Comparison of ENCODE assay signal across 30 cellular contexts in the genomic region with DNA sequence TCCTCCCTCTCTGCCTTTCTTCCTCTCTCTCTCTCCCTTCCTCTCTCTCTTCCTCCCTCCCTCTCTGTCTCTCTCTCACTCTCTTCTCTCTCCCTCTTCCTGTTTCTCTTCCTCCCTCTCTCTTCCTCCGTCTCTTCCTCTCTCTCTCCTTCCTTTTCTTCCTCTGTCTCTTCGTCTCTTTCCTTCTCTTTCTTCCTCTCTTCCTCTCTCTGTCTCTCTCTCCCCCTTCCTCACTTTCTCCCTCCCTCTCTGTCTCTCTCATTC.
"Had no signal": no experiment of that assay in that cellular context is flagged by ENCODE, and none has a peak within 500 bp of the region (broad histone marks: within the 10 kb centered on the region; RNA-seq: fewer than 3 reads in every experiment).

No MANE protein-coding gene starts in this region.

- H3K4me3 Mint-ChIP-seq: mesothelial cell of epicardium; natural killer cell; stimulated activated effector memory CD8-positive, alpha-beta T cell treated with anti-CD3 and anti-CD28 coated beads, Interleukin-12 subunit alpha, Interleukin-12 subunit beta, amount 100 ng/mL, for 72 hours; stimulated activated naive CD8-positive, alpha-beta T cell treated with anti-CD3 and anti-CD28 coated beads, Interleukin-15, Interleukin-2, amounts not matched to agents 100 ng/mL and 50 ng/mL, for 24 hours; type B pancreatic cell had no signal

- H3K4me1 ChIP-seq: left lung, lower lobe of right lung, pancreas, prostate gland, suprapubic skin, tibial artery, uterus had no signal

- H3K4me1 Mint-ChIP-seq: mesothelial cell of epicardium; natural killer cell; stimulated activated effector memory CD8-positive, alpha-beta T cell treated with anti-CD3 and anti-CD28 coated beads, Interleukin-12 subunit alpha, Interleukin-12 subunit beta, amount 100 ng/mL, for 72 hours had no signal

- H3K36me3 Mint-ChIP-seq: mesothelial cell of epicardium; natural killer cell; stimulated activated effector memory CD8-positive, alpha-beta T cell treated with anti-CD3 and anti-CD28 coated beads, Interleukin-12 subunit alpha, Interleukin-12 subunit beta, amount 100 ng/mL, for 72 hours; type B pancreatic cell had no signal

- DNase-seq: hypothalamus; immature natural killer cell; kidney; left colon; left lung; lower lobe of right lung; mammary epithelial cell; mesendoderm; naive B cell; natural killer cell; nucleus accumbens; pancreas; retina; right cardiac atrium; stimulated activated CD4-positive, alpha-beta T cell treated with anti-CD3 and anti-CD28 coated beads, Interleukin-12 subunit alpha, Interleukin-12 subunit beta, amount 100 ng/mL, for 4 hours; stimulated activated CD4-positive, alpha-beta T cell treated with anti-CD3 and anti-CD28 coated beads, Interleukin-15, amount 100 ng/mL, for 24 hours; stimulated activated CD4-positive, alpha-beta T cell treated with anti-CD3 and anti-CD28 coated beads, Interleukin-2, amount 100 ng/mL, for 24 hours; stimulated activated CD4-positive, alpha-beta T cell treated with anti-CD3 and anti-CD28 coated beads, Interleukin-4, amount 100 ng/mL, for 24 hours; stimulated activated naive CD4-positive, alpha-beta T cell; uterus had no signal

- H3K4me3 ChIP-seq: left lung, lower lobe of right lung, pancreas, prostate gland, skin epidermis, suprapubic skin, thoracic aorta, tibial artery, uterus had no signal

- ATAC-seq: left colon; left lung; lower lobe of right lung; natural killer cell; pancreas; right cardiac atrium; sciatic nerve; stimulated activated effector memory CD8-positive, alpha-beta T cell treated with anti-CD3 and anti-CD28 coated beads, Interleukin-12 subunit alpha, Interleukin-12 subunit beta, amount 100 ng/mL, for 72 hours had no signal

- H3K27me3 ChIP-seq: left lung, pancreas, suprapubic skin, tibial artery, uterus had no signal

- H3K27ac Mint-ChIP-seq: mesothelial cell of epicardium; natural killer cell; stimulated activated effector memory CD8-positive, alpha-beta T cell treated with anti-CD3 and anti-CD28 coated beads, Interleukin-12 subunit alpha, Interleukin-12 subunit beta, amount 100 ng/mL, for 72 hours; stimulated activated naive CD8-positive, alpha-beta T cell treated with anti-CD3 and anti-CD28 coated beads, Interleukin-15, Interleukin-2, amounts not matched to agents 100 ng/mL and 50 ng/mL, for 24 hours; type B pancreatic cell had no signal

- H3K27ac ChIP-seq: left lung, lower lobe of right lung, pancreas, prostate gland, skin epidermis, suprapubic skin, thoracic aorta, tibial artery, uterus had no signal

- H3K9me3 Mint-ChIP-seq: mesothelial cell of epicardium; natural killer cell; stimulated activated naive CD8-positive, alpha-beta T cell treated with anti-CD3 and anti-CD28 coated beads, Interleukin-15, Interleukin-2, amounts not matched to agents 100 ng/mL and 50 ng/mL, for 24 hours; type B pancreatic cell had no signal
